Comparison of ENCODE assay signal across 9 cellular contexts in genomic region chr10:93006435-93007039, GRCh38. TPM values are rescaled to one million over a fixed set of nuclear protein-coding genes. Genes with fewer than 3 reads are reported as not detected.
DNase-seq lines count a peak whose midpoint lies in the region; ATAC-seq and TF ChIP-seq lines count a peak whose summit lies in the region.
"Had no signal": no experiment of that assay in that cellular context is flagged by ENCODE, and none has a peak within 500 bp of the region (broad histone marks: within the 10 kb centered on the region; RNA-seq: fewer than 3 reads in every experiment).

No MANE protein-coding gene starts in this region.

- peak in 2 of 3 experiments; percentile 35 to 43 for TF ChIP-seq CTCF in testis (IDR thresholded peaks at IDR 0.05)

- intact Hi-C loops in testis (cut with DNase I; ENCODE audit: low total_unique reads): no loop called here

- DNase-seq in AML-193 (lab: John Stamatoyannopoulos, UW) (peak; percentile 26 to 48), H7 (peak; percentile 8), SHP77 (lab: John Stamatoyannopoulos, UW) (peak; percentile 27 to 39), foreskin melanocyte (peak; percentile 45), testis (no peak)
- DNase-seq in central memory CD4-positive, alpha-beta T cell: no peak

- no peaks in the 10 kb centered on the region for H3K27me3 ChIP-seq in H7 (ENCODE audit: control insufficient read depth, insufficient read depth, low read length)
- H3K27me3 ChIP-seq in testis: no peaks in the 10 kb centered on the region

- H3K4me3 ChIP-seq in H7 (ENCODE audit: insufficient read depth, low read depth, low read length) (no peak overlapping the region), testis (no peak overlapping the region)

- H3K4me1 ChIP-seq in testis: no peaks in the 10 kb centered on the region

- no peak for ATAC-seq in HG03135 (IDR thresholded peaks at IDR 0.05; ENCODE audit: unreplicated experiment)
- ATAC-seq in GM21381 (IDR thresholded peaks at IDR 0.05; ENCODE audit: unreplicated experiment): no peak

- H3K9me3 ChIP-seq in testis: no peaks in the 10 kb centered on the region

- no peaks in the 10 kb centered on the region for H3K36me3 ChIP-seq in H7 (replicated peaks; ENCODE audit: control insufficient read depth, insufficient read depth, low read length)
- no peaks in the 10 kb centered on the region for H3K36me3 ChIP-seq in testis (ENCODE audit: low read depth, missing control alignments)

- no peak overlapping the region for H3K27ac ChIP-seq in testis
- H3K27ac ChIP-seq: HL-60 had no signal

- no peak for TF ChIP-seq POLR2A in testis (IDR thresholded peaks at IDR 0.05)

- 19 to 23% methylated on average over 3 of the region's 3 CpGs for WGBS in testis, 2 donors

RNA-seq across cellular contexts. Expression of gene CYP26C1, which starts 54.1 kb away (rescaled TPM):
- total RNA-seq in H7 (2014; rRNA removed; shearing (Covaris generic)): 0.26 and 0.28 TPM in 2 replicates
- total RNA-seq in testis: under 1 TPM; 0.31 to 0.68 TPM
- 0.17 TPM for polyA plus RNA-seq in testis (ENCODE audit: insufficient read depth, low read depth, low replicate concordance)

Comparison
In these comparisons a context has a peak if more than half of its experiments do, and no peak if none do; other contexts are left out.
1. DNase-seq: peak in AML-193 (2 of 2), H7 (single experiment), SHP77 (2 of 2) and foreskin melanocyte (single experiment); none in testis (single experiment) and central memory CD4-positive, alpha-beta T cell (single experiment).